In genomic region chr5:9316041-9316440, GRCh38 we compare ENCODE assay signal across 17 cellular contexts.
DNase-seq lines count a peak whose midpoint lies in the region; ATAC-seq, FAIRE-seq and TF ChIP-seq lines count a peak whose summit lies in the region.
"Had no signal": no experiment of that assay in that cellular context is flagged by ENCODE, and none has a peak within 500 bp of the region (broad histone marks: within the 10 kb centered on the region; RNA-seq: fewer than 3 reads in every experiment).

No MANE protein-coding gene starts in this region.

- FAIRE-seq in RCC 7860 (lab: Jason Lieb, UNC): peak; percentile 4
- FAIRE-seq: D721Med, GM12891, GM19239 had no signal

- no peak overlapping the region for H3K4me3 ChIP-seq in fibroblast of pulmonary artery (replicated peaks; ENCODE audit: low read depth, low read length)
- no peak overlapping the region for H3K4me3 ChIP-seq in trophoblast cell (ENCODE audit: low read depth, low read length)
- H3K4me3 ChIP-seq: HAP-1 had no signal

- no peak overlapping the region for H2AK5ac ChIP-seq in trophoblast cell (ENCODE audit: low read length)

- no peak overlapping the region for H3K4ac ChIP-seq in trophoblast cell (ENCODE audit: low read depth, low read length)

- H3K36me3 ChIP-seq in trophoblast cell (ENCODE audit: control insufficient read depth in 1 of 2, insufficient read depth in 2 of 2, low read length in 2 of 2): peaks cover 2 to 13% of the 10 kb centered on the region in 2 experiments
- H3K36me3 ChIP-seq: BE2C, HAP-1 had no signal

- DNase-seq in RCC 7860 (ENCODE audit: low spot score) (no peak), fibroblast of pulmonary artery (ENCODE audit: low read depth) (peak; percentile 12), trophoblast cell (peak; percentile 8 to 77), OCI-M2 (lab: John Stamatoyannopoulos, UW; ENCODE audit: unreplicated experiment) (no peak), NCI-H748 (lab: John Stamatoyannopoulos, UW; ENCODE audit: unreplicated experiment) (no peak)
- no peak for DNase-seq in stimulated activated CD4-positive, alpha-beta T cell treated with anti-CD3 and anti-CD28 coated beads, Interleukin-1b, Interleukin-23, amount 100 ng/mL, for 48 hours
- DNase-seq: ACHN; BE2C; C1 segment of cervical spinal cord; CD4-positive, CD25-positive, alpha-beta regulatory T cell; CD8-positive, alpha-beta memory T cell; COR-L47 had no signal

- no peaks in the 10 kb centered on the region for H3K79me1 ChIP-seq in trophoblast cell (ENCODE audit: low read length)

- no peak overlapping the region for H2BK5ac ChIP-seq in trophoblast cell (ENCODE audit: low read depth, low read length, poor library complexity)

- H3K18ac ChIP-seq in trophoblast cell (ENCODE audit: low read length): no peak overlapping the region

- no peak for TF ChIP-seq CTCF in fibroblast of pulmonary artery (IDR thresholded peaks at IDR 0.05; ENCODE audit: low read length, missing control alignments)

- no peak overlapping the region for H3K9ac ChIP-seq in trophoblast cell (ENCODE audit: low read length)

- no peaks in the 10 kb centered on the region for H3K79me2 ChIP-seq in trophoblast cell (ENCODE audit: control insufficient read depth, insufficient read depth, low read length, poor library complexity)

- no peak overlapping the region for H2BK120ac ChIP-seq in trophoblast cell (ENCODE audit: insufficient read depth, low read length, poor library complexity)

- no peak overlapping the region for H4K12ac ChIP-seq in trophoblast cell (ENCODE audit: low read depth, low read length)

- peaks cover 0 to 1% of the 10 kb centered on the region in 2 experiments for H3K4me1 ChIP-seq in trophoblast cell (ENCODE audit: control insufficient read depth in 1 of 2, insufficient read depth in 2 of 2, low read length in 2 of 2)
- H3K4me1 ChIP-seq: BE2C, HAP-1 had no signal

- no peak overlapping the region for H3K14ac ChIP-seq in trophoblast cell (ENCODE audit: low read length)

- H4K8ac ChIP-seq in trophoblast cell (ENCODE audit: low read depth, low read length): no peak overlapping the region

- no peak overlapping the region for H2AFZ ChIP-seq in trophoblast cell (ENCODE audit: insufficient read depth, low read length, poor library complexity)

- no peak overlapping the region for H3K23ac ChIP-seq in trophoblast cell (ENCODE audit: low read length)

- H3K27me3 ChIP-seq in trophoblast cell (ENCODE audit: insufficient read depth, low read length): no peaks in the 10 kb centered on the region
- H3K27me3 ChIP-seq: BE2C had no signal

- no peak for ATAC-seq in HG03108 (IDR thresholded peaks at IDR 0.05; ENCODE audit: unreplicated experiment)

- no CpG with 5 or more reads among the region's 3 CpGs for WGBS in trophoblast cell (ENCODE audit: extremely low coverage, insufficient coverage, insufficient read length)

- no peak overlapping the region for H4K91ac ChIP-seq in trophoblast cell (ENCODE audit: low read depth, low read length)

- no peak overlapping the region for H2BK12ac ChIP-seq in trophoblast cell (ENCODE audit: low read length)

- H3K27ac ChIP-seq in trophoblast cell (ENCODE audit: low read depth, low read length): no peak overlapping the region

- no peaks in the 10 kb centered on the region for H3K9me3 ChIP-seq in trophoblast cell (ENCODE audit: insufficient read depth, low read depth, low read length)
- H3K9me3 ChIP-seq: BE2C, HAP-1 had no signal

- no peak overlapping the region for H3K4me2 ChIP-seq in trophoblast cell (ENCODE audit: low read length)

Comparison
In these comparisons a context has a peak if more than half of its experiments do, and no peak if none do; other contexts are left out.
1. DNase-seq: peak in fibroblast of pulmonary artery (single experiment) and trophoblast cell (2 of 2); none in RCC 7860 (single experiment), OCI-M2 (single experiment), NCI-H748 (single experiment) and stimulated activated CD4-positive, alpha-beta T cell treated with anti-CD3 and anti-CD28 coated beads, Interleukin-1b, Interleukin-23, amount 100 ng/mL, for 48 hours (single experiment).